Comparison of ENCODE assay signal across 22 cellular contexts in the genomic region with DNA sequence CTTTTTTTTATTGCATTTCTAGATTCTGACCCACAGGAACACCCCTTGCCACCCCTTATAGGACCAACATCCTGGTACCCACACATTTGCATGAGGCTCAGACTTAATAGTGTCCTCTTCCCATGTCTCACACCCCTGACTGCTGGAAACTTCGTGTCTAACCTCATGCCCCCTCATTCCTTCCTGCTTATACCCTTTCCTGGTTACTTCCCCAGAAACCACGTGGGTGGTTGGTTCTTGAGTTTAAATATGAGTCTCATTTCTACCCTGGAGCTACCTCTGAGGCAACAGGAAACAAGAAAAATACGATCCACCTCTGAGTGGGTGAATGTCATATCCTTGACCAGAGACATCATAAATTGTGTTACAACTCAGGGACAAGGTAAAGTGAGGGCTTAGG. TPM values are rescaled to one million over a fixed set of nuclear protein-coding genes. Genes with fewer than 3 reads are reported as not detected.
DNase-seq lines count a peak whose midpoint lies in the region; ATAC-seq, FAIRE-seq and TF ChIP-seq lines count a peak whose summit lies in the region.
"Had no signal": no experiment of that assay in that cellular context is flagged by ENCODE, and none has a peak within 500 bp of the region (broad histone marks: within the 10 kb centered on the region; RNA-seq: fewer than 3 reads in every experiment).

No MANE protein-coding gene starts in this region.

- H3K79me2 ChIP-seq in astrocyte (ENCODE audit: insufficient read depth, low read length) (no peaks in the 10 kb centered on the region), OCI-LY7 (ENCODE audit: insufficient read depth, low read depth, low read length) (no peaks in the 10 kb centered on the region)

- no peak overlapping the region for H2AFZ ChIP-seq in astrocyte (ENCODE audit: low read depth, low read length)
- H2AFZ ChIP-seq in OCI-LY7 (ENCODE audit: low read length), result no peak overlapping the region

- no peaks in the 10 kb centered on the region for H3K27me3 ChIP-seq in astrocyte (ENCODE audit: insufficient read depth, low read length)
- H3K27me3 ChIP-seq: breast epithelium, esophagus muscularis mucosa, Peyer's patch, stomach had no signal

- H3K36me3 Mint-ChIP-seq in T-helper 1 cell treated with Interleukin-12 subunit alpha and Interleukin-12 subunit beta and Interleukin-4 antibody, amounts not matched to agents 30 μg/mL and 1 μg/mL, for 36 hours (ENCODE audit: low read depth), result no peaks in the 10 kb centered on the region
- H3K36me3 Mint-ChIP-seq in astrocyte (ENCODE audit: low read depth, unreplicated experiment), result no peaks in the 10 kb centered on the region
- no peaks in the 10 kb centered on the region for H3K36me3 Mint-ChIP-seq in stimulated activated memory B cell treated with anti-CD40 and anti-IgM and Interleukin-4, amounts not matched to agents 10 μg/mL and 1 μg/mL and 100 μg/mL, for 72 hours

- no peak for FAIRE-seq in astrocyte (lab: Jason Lieb, UNC)
- FAIRE-seq: HTR-8/SVneo had no signal

- no peak for TF ChIP-seq CTCF in astrocyte (IDR thresholded peaks at IDR 0.05; ENCODE audit: insufficient read depth, low read depth, low read length)
- TF ChIP-seq CTCF in OCI-LY7 (conservative IDR thresholded peaks at IDR 0.05; ENCODE audit: low read length), result no peak

- no peaks in the 10 kb centered on the region for H3K9me3 Mint-ChIP-seq in T-helper 1 cell treated with Interleukin-12 subunit alpha and Interleukin-12 subunit beta and Interleukin-4 antibody, amounts not matched to agents 30 μg/mL and 1 μg/mL, for 36 hours
- H3K9me3 Mint-ChIP-seq in astrocyte (ENCODE audit: unreplicated experiment), result peaks cover 2% of the 10 kb centered on the region
- H3K9me3 Mint-ChIP-seq in stimulated activated memory B cell treated with anti-CD40 and anti-IgM and Interleukin-4, amounts not matched to agents 10 μg/mL and 1 μg/mL and 100 μg/mL, for 72 hours, result no peaks in the 10 kb centered on the region
- H3K9me3 Mint-ChIP-seq: CD4-positive, alpha-beta T cell had no signal

- no peaks in the 10 kb centered on the region for H3K27me3 Mint-ChIP-seq in T-helper 1 cell treated with Interleukin-12 subunit alpha and Interleukin-12 subunit beta and Interleukin-4 antibody, amounts not matched to agents 30 μg/mL and 1 μg/mL, for 36 hours (ENCODE audit: low read depth)
- H3K27me3 Mint-ChIP-seq in astrocyte (ENCODE audit: low read depth, unreplicated experiment), result peaks cover 13% of the 10 kb centered on the region
- H3K27me3 Mint-ChIP-seq in stimulated activated memory B cell treated with anti-CD40 and anti-IgM and Interleukin-4, amounts not matched to agents 10 μg/mL and 1 μg/mL and 100 μg/mL, for 72 hours, result no peaks in the 10 kb centered on the region
- H3K27me3 Mint-ChIP-seq: CD4-positive, alpha-beta T cell had no signal

- H3K27ac ChIP-seq in astrocyte (ENCODE audit: low read depth, low read length) (no peak overlapping the region), OCI-LY7 (ENCODE audit: low read depth, low read length, poor library complexity, severe bottlenecking) (no peak overlapping the region)
- H3K27ac ChIP-seq: breast epithelium, esophagus muscularis mucosa, lower lobe of right lung, Peyer's patch, psoas muscle, SK-N-MC, stomach had no signal

- POLR2A ChIA-PET in OCI-LY7 (lab: Charles Lee), result interaction anchor here (0.5 kb wide), 1 partner anchor 696 kb away, joined by 3 read pairs; no protein-coding TSS in a partner anchor

- no peaks in the 10 kb centered on the region for H3K9me3 ChIP-seq in astrocyte (ENCODE audit: insufficient read depth, low read depth, low read length)
- no peaks in the 10 kb centered on the region for H3K9me3 ChIP-seq in OCI-LY7 (ENCODE audit: low read length)
- H3K9me3 ChIP-seq: breast epithelium, esophagus muscularis mucosa, lower lobe of right lung, Peyer's patch, psoas muscle, stomach had no signal

- H3K4me3 Mint-ChIP-seq in T-helper 1 cell treated with Interleukin-12 subunit alpha and Interleukin-12 subunit beta and Interleukin-4 antibody, amounts not matched to agents 30 μg/mL and 1 μg/mL, for 36 hours, result peak overlapping the region; percentile 54
- peak overlapping the region; percentile 23 for H3K4me3 Mint-ChIP-seq in astrocyte (ENCODE audit: unreplicated experiment)
- no peak overlapping the region for H3K4me3 Mint-ChIP-seq in stimulated activated memory B cell treated with anti-CD40 and anti-IgM and Interleukin-4, amounts not matched to agents 10 μg/mL and 1 μg/mL and 100 μg/mL, for 72 hours
- H3K4me3 Mint-ChIP-seq: CD4-positive, alpha-beta T cell had no signal

- H4K20me1 ChIP-seq in astrocyte (ENCODE audit: insufficient read depth, low read length) (no peaks in the 10 kb centered on the region), OCI-LY7 (ENCODE audit: insufficient read depth, low read length) (no peaks in the 10 kb centered on the region)

- ATAC-seq in stimulated activated memory B cell treated with anti-CD40 and anti-IgM and Interleukin-4, amounts not matched to agents 10 μg/mL and 1 μg/mL and 100 μg/mL, for 72 hours, result peak; percentile 35
- no peak for ATAC-seq in HG03354 (IDR thresholded peaks at IDR 0.05; ENCODE audit: poor library complexity, severe bottlenecking, unreplicated experiment)
- ATAC-seq: lower lobe of right lung; naive thymus-derived CD4-positive, alpha-beta T cell; psoas muscle had no signal

- DNase-seq in activated T-cell treated with anti-CD3 and anti-CD28 coated beads for 48 hours (ENCODE audit: low read depth) (peak; percentile 12), activated T-cell treated with anti-CD3 and anti-CD28 coated beads for 4 hours (no peak), astrocyte (ENCODE audit: low read depth) (no peak), OCI-LY7 (ENCODE audit: low spot score) (no peak), NCI-H345 treated with DMSO at 0.1 percent for 48 hours (lab: John Stamatoyannopoulos, UW; ENCODE audit: unreplicated experiment) (no peak)
- DNase-seq: ACHN; CD4-positive, alpha-beta T cell; DMS79 treated with DMSO at 0.1 percent for 48 hours; lower lobe of right lung; NCI-H146; Peyer's patch; psoas muscle; stomach had no signal

- peaks cover 21% of the 10 kb centered on the region for H3K4me1 ChIP-seq in astrocyte (ENCODE audit: insufficient read depth, low read length)
- no peaks in the 10 kb centered on the region for H3K4me1 ChIP-seq in OCI-LY7 (ENCODE audit: insufficient read depth, low read length, poor library complexity, severe bottlenecking)
- H3K4me1 ChIP-seq: breast epithelium, lower lobe of right lung, Peyer's patch had no signal

- intact Hi-C loops in OCI-LY7 (cut with micrococcal nuclease; ENCODE audit: unreplicated experiment), result no loop called here

- peak overlapping the region; percentile 93 for H3K27ac Mint-ChIP-seq in T-helper 1 cell treated with Interleukin-12 subunit alpha and Interleukin-12 subunit beta and Interleukin-4 antibody, amounts not matched to agents 30 μg/mL and 1 μg/mL, for 36 hours
- H3K27ac Mint-ChIP-seq in astrocyte (ENCODE audit: unreplicated experiment), result peak overlapping the region; percentile 6
- H3K27ac Mint-ChIP-seq in stimulated activated memory B cell treated with anti-CD40 and anti-IgM and Interleukin-4, amounts not matched to agents 10 μg/mL and 1 μg/mL and 100 μg/mL, for 72 hours, result no peak overlapping the region
- H3K27ac Mint-ChIP-seq: CD4-positive, alpha-beta T cell had no signal

- H3K4me3 ChIP-seq in astrocyte (ENCODE audit: insufficient read depth, low read depth, low read length) (no peak overlapping the region), OCI-LY7 (ENCODE audit: low read depth, low read length, poor library complexity, severe bottlenecking) (no peak overlapping the region)
- H3K4me3 ChIP-seq: breast epithelium, esophagus muscularis mucosa, lower lobe of right lung, Peyer's patch, psoas muscle, SK-N-MC, stomach had no signal

- no peaks in the 10 kb centered on the region for H3K9me2 ChIP-seq in OCI-LY7 (ENCODE audit: insufficient read depth, low read length)

- CTCF ChIA-PET in OCI-LY7 (lab: Charles Lee; ENCODE audit: unreplicated experiment), result no interaction called here

- peaks cover 35% of the 10 kb centered on the region for H3K4me1 Mint-ChIP-seq in T-helper 1 cell treated with Interleukin-12 subunit alpha and Interleukin-12 subunit beta and Interleukin-4 antibody, amounts not matched to agents 30 μg/mL and 1 μg/mL, for 36 hours (ENCODE audit: low read depth)
- H3K4me1 Mint-ChIP-seq in astrocyte (ENCODE audit: low read depth, unreplicated experiment), result peaks cover 18% of the 10 kb centered on the region
- peaks cover 9% of the 10 kb centered on the region for H3K4me1 Mint-ChIP-seq in stimulated activated memory B cell treated with anti-CD40 and anti-IgM and Interleukin-4, amounts not matched to agents 10 μg/mL and 1 μg/mL and 100 μg/mL, for 72 hours

- H3K36me3 ChIP-seq in astrocyte (ENCODE audit: insufficient read depth, low read length) (no peaks in the 10 kb centered on the region), OCI-LY7 (ENCODE audit: insufficient read depth, low read length) (no peaks in the 10 kb centered on the region)
- H3K36me3 ChIP-seq: breast epithelium, esophagus muscularis mucosa, lower lobe of right lung, Peyer's patch, stomach had no signal

- no TSS peak for BruUV-seq in OCI-LY7 (replicated peaks; lab: Mats Ljungman, UMichigan)

- H3K9ac ChIP-seq in astrocyte (ENCODE audit: low read length), result no peak overlapping the region

- H3K4me2 ChIP-seq in astrocyte (ENCODE audit: low read length) (peak overlapping the region; percentile 1), OCI-LY7 (ENCODE audit: low read length) (no peak overlapping the region)

RNA-seq across cellular contexts. Expression of gene TNP1, which starts 1.6 kb away (rescaled TPM):
- total RNA-seq in astrocyte, result not detected in 2 replicates
- not detected in 2 replicates for total RNA-seq in OCI-LY7 (2014; rRNA removed; shearing (Covaris generic))
- total RNA-seq in OCI-LY7 (2022), result not detected in 2 replicates
- total RNA-seq: breast epithelium; CD4-positive, alpha-beta T cell; esophagus muscularis mucosa; lower lobe of right lung; naive thymus-derived CD4-positive, alpha-beta T cell; Peyer's patch; psoas muscle; stomach; ureter had no signal
